Comparison of ENCODE assay signal across 21 cellular contexts in the genomic region with DNA sequence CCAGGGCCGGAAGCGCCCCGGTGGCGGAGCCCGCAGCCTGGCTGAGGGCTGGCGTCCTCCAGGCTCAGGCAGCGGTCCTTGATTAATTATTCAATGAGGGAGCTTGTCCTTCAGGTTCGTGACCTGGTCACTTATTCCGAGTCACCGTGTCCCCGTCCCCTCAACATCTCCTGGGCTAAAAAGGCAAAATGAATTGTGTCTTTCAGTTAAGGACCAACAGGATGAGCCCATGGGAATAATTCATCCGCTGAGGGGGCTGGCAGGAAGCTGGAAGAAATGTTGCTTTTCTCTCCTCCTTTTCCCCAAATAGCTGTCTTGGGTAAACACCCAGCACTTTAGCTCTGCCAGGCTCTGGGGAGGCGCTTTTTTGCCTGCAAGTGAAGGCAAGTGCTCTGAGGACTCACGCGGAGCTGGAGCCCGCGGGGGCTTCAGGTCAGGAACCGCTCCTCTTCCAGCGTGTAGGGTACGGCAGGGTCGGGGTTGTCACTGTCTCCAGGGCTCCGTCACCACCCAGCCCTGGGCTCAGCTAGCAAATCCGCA. TPM values are rescaled to one million over a fixed set of nuclear protein-coding genes. Genes with fewer than 3 reads are reported as not detected.
DNase-seq lines count a peak whose midpoint lies in the region; TF ChIP-seq lines count a peak whose summit lies in the region.
"Had no signal": no experiment of that assay in that cellular context is flagged by ENCODE, and none has a peak within 500 bp of the region (broad histone marks: within the 10 kb centered on the region; RNA-seq: fewer than 3 reads in every experiment).

No MANE protein-coding gene starts in this region.

- H3K27ac ChIP-seq in WERI-Rb-1 = no peak overlapping the region

- TF ChIP-seq POLR2A in erythroblast (IDR thresholded peaks at IDR 0.05; ENCODE audit: low read length) = no peak

- no peak overlapping the region for H3K4me3 ChIP-seq in H7 (ENCODE audit: insufficient read depth, low read depth, low read length)
- H3K4me3 ChIP-seq in WERI-Rb-1 (ENCODE audit: low read depth, low read length) = peak overlapping the region; percentile 52

- H3K9me3 ChIP-seq in WERI-Rb-1 (ENCODE audit: severe bottlenecking) = no peaks in the 10 kb centered on the region
- H3K9me3 ChIP-seq: Caco-2, SK-N-SH had no signal

- H3K36me3 Mint-ChIP-seq in glutamatergic neuron (ENCODE audit: unreplicated experiment) = no peaks in the 10 kb centered on the region
- H3K36me3 Mint-ChIP-seq: CD4-positive, CD25-positive, alpha-beta regulatory T cell had no signal

- H3K27me3 ChIP-seq in H7 (ENCODE audit: control insufficient read depth, insufficient read depth, low read length) = no peaks in the 10 kb centered on the region; the same call in 1 of the 2 replicates
- peaks cover 3% of the 10 kb centered on the region for H3K27me3 ChIP-seq in WERI-Rb-1 (ENCODE audit: insufficient read depth, low read depth, severe bottlenecking)

- peaks cover 6% of the 10 kb centered on the region for H3K4me1 Mint-ChIP-seq in glutamatergic neuron (ENCODE audit: low read depth, unreplicated experiment)
- H3K4me1 Mint-ChIP-seq: CD4-positive, CD25-positive, alpha-beta regulatory T cell had no signal

- H3K36me3 ChIP-seq in H7 (replicated peaks; ENCODE audit: control insufficient read depth, insufficient read depth, low read length) (no peaks in the 10 kb centered on the region), WERI-Rb-1 (no peaks in the 10 kb centered on the region)

- TF ChIP-seq CTCF in WERI-Rb-1 (IDR thresholded peaks at IDR 0.05; ENCODE audit: low read depth, low read length) (no peak), glutamatergic neuron (IDR thresholded peaks at IDR 0.05; ENCODE audit: partially characterized antibody, unreplicated experiment) (no peak)

- peaks cover 5% of the 10 kb centered on the region for H3K27me3 Mint-ChIP-seq in glutamatergic neuron (ENCODE audit: unreplicated experiment)

- peaks cover 5% of the 10 kb centered on the region for H3K9me3 Mint-ChIP-seq in glutamatergic neuron (ENCODE audit: unreplicated experiment)

- peak overlapping the region; percentile 28 for H3K27ac Mint-ChIP-seq in glutamatergic neuron (ENCODE audit: unreplicated experiment)
- H3K27ac Mint-ChIP-seq: CD4-positive, CD25-positive, alpha-beta regulatory T cell had no signal

- DNase-seq in H7 (peak; percentile 68), WERI-Rb-1 (no peak), glutamatergic neuron (no peak), occipital lobe (lab: John Stamatoyannopoulos, UW) (peak; percentile 37), erythroblast (lab: John Stamatoyannopoulos, UW) (no peak), inferior parietal cortex (ENCODE audit: extremely low spot score) (no peak)
- DNase-seq in activated CD4-positive, alpha-beta T cell treated with anti-CD3 and anti-CD28 coated beads, Interleukin-2, amount 50 U/mL, for 1 hour = no peak
- DNase-seq: ACHN; AML-193; Caco-2; CD4-positive, CD25-positive, alpha-beta regulatory T cell; EL; KBM-7; MV-4-11; NCI-H1436; NCI-H2029 treated with DMSO at 0.1 percent for 48 hours; NCI-H2227 treated with DMSO at 0.1 percent for 48 hours; NK-92 treated with Interleukin-12 subunit alpha and Interleukin-12 subunit beta, amount 100 ng/mL, for 24 hours; SHP77 had no signal

- peak overlapping the region; percentile 80 for H3K4me3 Mint-ChIP-seq in glutamatergic neuron (ENCODE audit: unreplicated experiment)
- H3K4me3 Mint-ChIP-seq: CD4-positive, CD25-positive, alpha-beta regulatory T cell had no signal

RNA-seq across cellular contexts. Expression of a gene that starts 13.1 kb away (rescaled TPM):
- 0.10 TPM in 1 of 2 replicates, not detected in the other for total RNA-seq in H7 (2014; rRNA removed; shearing (Covaris generic))
- 0.76 TPM for total RNA-seq in glutamatergic neuron (ENCODE audit: unreplicated experiment)
- 2.7 TPM for total RNA-seq in occipital lobe
- total RNA-seq: CD4-positive, CD25-positive, alpha-beta regulatory T cell; OCI-LY7 had no signal

RNA-seq across cellular contexts. Expression of a gene that starts 15.8 kb away (rescaled TPM):
- total RNA-seq in H7 (2014; rRNA removed; shearing (Covaris generic)) = not detected in 2 replicates
- not detected for total RNA-seq in glutamatergic neuron (ENCODE audit: unreplicated experiment)
- total RNA-seq in occipital lobe = not detected
- total RNA-seq: CD4-positive, CD25-positive, alpha-beta regulatory T cell; OCI-LY7 had no signal

RNA-seq across cellular contexts. Expression of a gene that starts 52.0 kb away (rescaled TPM):
- 0.44 TPM in 1 of 2 replicates, not detected in the other for total RNA-seq in H7 (2014; rRNA removed; shearing (Covaris generic))
- total RNA-seq in glutamatergic neuron (ENCODE audit: unreplicated experiment) = not detected
- not detected for total RNA-seq in occipital lobe
- total RNA-seq: Caco-2; CD4-positive, CD25-positive, alpha-beta regulatory T cell; OCI-LY7 had no signal

Comparison
In these comparisons a context has a peak if more than half of its experiments do, and no peak if none do; other contexts are left out.
1. DNase-seq: peak in H7 (single experiment) and occipital lobe (single experiment); none in WERI-Rb-1 (single experiment), glutamatergic neuron (single experiment), erythroblast (0 of 2), activated CD4-positive, alpha-beta T cell treated with anti-CD3 and anti-CD28 coated beads, Interleukin-2, amount 50 U/mL, for 1 hour (single experiment) and inferior parietal cortex (single experiment).